26 cellular contexts compared by ENCODE assay signal in genomic region chr1:48903291-48903690, GRCh38.
"Had no signal": no experiment of that assay in that cellular context is flagged by ENCODE, and none has a peak within 500 bp of the region (broad histone marks: within the 10 kb centered on the region; RNA-seq: fewer than 3 reads in every experiment).

No MANE protein-coding gene starts in this region.

- H3K4me3 ChIP-seq: esophagus muscularis mucosa, neural progenitor cell, psoas muscle, tibial nerve had no signal

- H3K4me1 Mint-ChIP-seq: activated CD4-positive, alpha-beta T cell treated with anti-CD3 and anti-CD28 coated beads, Interleukin-2, amount 10 ng/mL, durations not matched to agents 24 days and 14 days; immature natural killer cell; memory B cell; naive thymus-derived CD8-positive, alpha-beta T cell; neural progenitor cell; T-helper 17 cell had no signal

- H3K4me3 Mint-ChIP-seq: activated CD4-positive, alpha-beta memory T cell treated with anti-CD3 and anti-CD28 coated beads for 36 hours; activated CD4-positive, alpha-beta T cell treated with anti-CD3 and anti-CD28 coated beads, Interleukin-2, amount 10 ng/mL, durations not matched to agents 24 days and 14 days; activated T-helper 1 cell treated with anti-CD3 and anti-CD28 coated beads, Interleukin-12 subunit alpha, Interleukin-12 subunit beta, Interleukin-2, Interleukin-4 antibody, amounts not matched to agents 30 ng/mL and 10 ng/mL and 1 ng/mL, durations not matched to agents 14 hours and 24 hours and 36 hours; effector memory CD8-positive, alpha-beta T cell; immature natural killer cell; memory B cell; naive thymus-derived CD8-positive, alpha-beta T cell; neural progenitor cell; T-helper 17 cell had no signal

- H3K36me3 ChIP-seq: esophagus muscularis mucosa, neural progenitor cell, tibial nerve had no signal

- H3K9me3 Mint-ChIP-seq: activated CD4-positive, alpha-beta memory T cell treated with anti-CD3 and anti-CD28 coated beads for 36 hours; activated CD4-positive, alpha-beta T cell treated with anti-CD3 and anti-CD28 coated beads, Interleukin-2, amount 10 ng/mL, durations not matched to agents 24 days and 14 days; activated T-helper 1 cell treated with anti-CD3 and anti-CD28 coated beads, Interleukin-12 subunit alpha, Interleukin-12 subunit beta, Interleukin-2, Interleukin-4 antibody, amounts not matched to agents 30 ng/mL and 10 ng/mL and 1 ng/mL, durations not matched to agents 14 hours and 24 hours and 36 hours; neural progenitor cell had no signal

- H2AFZ ChIP-seq: neural progenitor cell, parathyroid adenoma had no signal

- ATAC-seq: effector memory CD8-positive, alpha-beta T cell; naive thymus-derived CD8-positive, alpha-beta T cell; psoas muscle; right cardiac atrium; T-helper 17 cell had no signal

- H3K79me2 ChIP-seq: parathyroid adenoma had no signal

- H3K27me3 Mint-ChIP-seq: activated CD4-positive, alpha-beta memory T cell treated with anti-CD3 and anti-CD28 coated beads for 36 hours had no signal

- H3K9me3 ChIP-seq: esophagus muscularis mucosa, psoas muscle, tibial nerve had no signal

- H3K27ac Mint-ChIP-seq: activated CD4-positive, alpha-beta memory T cell treated with anti-CD3 and anti-CD28 coated beads for 36 hours; activated CD4-positive, alpha-beta T cell treated with anti-CD3 and anti-CD28 coated beads, Interleukin-2, amount 10 ng/mL, durations not matched to agents 24 days and 14 days; activated T-helper 1 cell treated with anti-CD3 and anti-CD28 coated beads, Interleukin-12 subunit alpha, Interleukin-12 subunit beta, Interleukin-2, Interleukin-4 antibody, amounts not matched to agents 30 ng/mL and 10 ng/mL and 1 ng/mL, durations not matched to agents 14 hours and 24 hours and 36 hours; effector memory CD8-positive, alpha-beta T cell; immature natural killer cell; memory B cell; naive thymus-derived CD8-positive, alpha-beta T cell; neural progenitor cell; T-helper 17 cell had no signal

- H3K4me2 ChIP-seq: neural progenitor cell had no signal

- DNase-seq: activated CD4-positive, alpha-beta memory T cell treated with anti-CD3 and anti-CD28 coated beads for 36 hours; activated CD4-positive, alpha-beta T cell treated with anti-CD3 and anti-CD28 coated beads, Interleukin-2, amount 10 ng/mL, durations not matched to agents 24 days and 14 days; activated CD4-positive, CD25-positive, alpha-beta regulatory T cell treated with anti-CD3 and anti-CD28 coated beads, Interleukin-2, amount 50 U/mL, for 72 hours; activated CD8-positive, alpha-beta memory T cell treated with anti-CD3 and anti-CD28 coated beads, Interleukin-2, amount 50 U/mL, for 4 hours; activated effector memory CD4-positive, alpha-beta T cell treated with anti-CD3 and anti-CD28 coated beads, Interleukin-2, amount 50 U/mL, for 16 hours; activated naive CD4-positive, alpha-beta T cell treated with anti-CD3 and anti-CD28 coated beads, Interleukin-2, amount 50 U/mL, for 16 hours; activated T-cell treated with anti-CD3 and anti-CD28 coated beads, Interleukin-2, amount 50 U/mL, for 1 hour; amniotic stem cell; caudate nucleus; cortex of kidney; effector memory CD8-positive, alpha-beta T cell; immature natural killer cell; naive thymus-derived CD8-positive, alpha-beta T cell; occipital lobe; psoas muscle; right cardiac atrium; stimulated activated CD4-positive, alpha-beta T cell treated with anti-CD3 and anti-CD28 coated beads, Interleukin-15, amount 100 ng/mL, for 24 hours; stimulated activated naive CD4-positive, alpha-beta T cell treated with Interleukin-2 at 50 U/mL for 16 hours; T-helper 17 cell; T1000 had no signal

- H3K27ac ChIP-seq: esophagus muscularis mucosa, neural progenitor cell, parathyroid adenoma, psoas muscle, tibial nerve had no signal

- H3K4me1 ChIP-seq: esophagus muscularis mucosa, neural progenitor cell, parathyroid adenoma, psoas muscle, tibial nerve had no signal

- H3K27me3 ChIP-seq: neural progenitor cell, tibial nerve had no signal

- H3K36me3 Mint-ChIP-seq: activated CD4-positive, alpha-beta memory T cell treated with anti-CD3 and anti-CD28 coated beads for 36 hours; immature natural killer cell; memory B cell; naive thymus-derived CD8-positive, alpha-beta T cell; neural progenitor cell had no signal
